ENCODE assay signal across 16 cellular contexts in genomic region chr2:70381821-70382220, GRCh38.
DNase-seq lines count a peak whose midpoint lies in the region; ATAC-seq and TF ChIP-seq lines count a peak whose summit lies in the region.
"Had no signal": no experiment of that assay in that cellular context is flagged by ENCODE, and none has a peak within 500 bp of the region (broad histone marks: within the 10 kb centered on the region; RNA-seq: fewer than 3 reads in every experiment).

No MANE protein-coding gene starts in this region.

- H3K4me1 Mint-ChIP-seq in Calu3 (ENCODE audit: low read depth, unreplicated experiment): peaks cover 17% of the 10 kb centered on the region
- H3K4me1 Mint-ChIP-seq in effector memory CD8-positive, alpha-beta T cell (ENCODE audit: low read depth in 2 of 2): no peaks in the 10 kb centered on the region
- H3K4me1 Mint-ChIP-seq: activated CD4-positive, alpha-beta memory T cell treated with anti-CD3 and anti-CD28 coated beads, Interleukin-2, amount 10 ng/mL, durations not matched to agents 7 days and 5 days; stimulated activated effector memory CD8-positive, alpha-beta T cell treated with anti-CD3 and anti-CD28 coated beads, Interleukin-12 subunit alpha, Interleukin-12 subunit beta, amount 100 ng/mL, for 72 hours had no signal

- no peaks in the 10 kb centered on the region for H3K27me3 Mint-ChIP-seq in Calu3 (ENCODE audit: unreplicated experiment)
- H3K27me3 Mint-ChIP-seq in effector memory CD8-positive, alpha-beta T cell: peaks cover 34 to 38% of the 10 kb centered on the region in 2 donors

- DNase-seq in Calu3: peak; percentile 49
- peak; percentile 47 for DNase-seq in HT1080 (ENCODE audit: low read depth)
- DNase-seq in amniotic epithelial cell (ENCODE audit: low read depth): peak; percentile 75
- DNase-seq in kidney tubule cell (ENCODE audit: low spot score): peak; percentile 94
- no peak for DNase-seq in effector memory CD8-positive, alpha-beta T cell
- DNase-seq in NCI-H446 treated with DMSO at 0.1 percent for 48 hours (lab: John Stamatoyannopoulos, UW): no peak
- no peak for DNase-seq in ACHN
- DNase-seq: activated CD4-positive, alpha-beta memory T cell treated with anti-CD3 and anti-CD28 coated beads, Interleukin-2, amount 10 ng/mL, durations not matched to agents 7 days and 5 days; heart right ventricle; left ventricle myocardium inferior; NCI-H1417 treated with DMSO at 0.1 percent for 48 hours; NCI-H446; right cardiac atrium; stimulated activated CD4-positive, alpha-beta T cell treated with anti-CD3 and anti-CD28 coated beads, Interleukin-4, amount 100 ng/mL, for 24 hours had no signal

- H3K36me3 Mint-ChIP-seq in Calu3 (ENCODE audit: insufficient read depth, unreplicated experiment): no peaks in the 10 kb centered on the region
- H3K36me3 Mint-ChIP-seq in effector memory CD8-positive, alpha-beta T cell (ENCODE audit: insufficient read depth): no peaks in the 10 kb centered on the region
- H3K36me3 Mint-ChIP-seq: stimulated activated effector memory CD8-positive, alpha-beta T cell treated with anti-CD3 and anti-CD28 coated beads, Interleukin-12 subunit alpha, Interleukin-12 subunit beta, amount 100 ng/mL, for 72 hours had no signal

- TF ChIP-seq CTCF in Calu3 (IDR thresholded peaks at IDR 0.05; ENCODE audit: unreplicated experiment): no peak

- peak overlapping the region; percentile 22 for H3K4me3 Mint-ChIP-seq in Calu3 (ENCODE audit: low read depth, unreplicated experiment)
- no peak overlapping the region for H3K4me3 Mint-ChIP-seq in effector memory CD8-positive, alpha-beta T cell
- H3K4me3 Mint-ChIP-seq: activated CD4-positive, alpha-beta memory T cell treated with anti-CD3 and anti-CD28 coated beads, Interleukin-2, amount 10 ng/mL, durations not matched to agents 7 days and 5 days; stimulated activated effector memory CD8-positive, alpha-beta T cell treated with anti-CD3 and anti-CD28 coated beads, Interleukin-12 subunit alpha, Interleukin-12 subunit beta, amount 100 ng/mL, for 72 hours had no signal

- CTCF ChIA-PET in Calu3 (lab: Charles Lee): no interaction called here

- H3K27ac Mint-ChIP-seq in Calu3 (ENCODE audit: unreplicated experiment): peak overlapping the region; percentile 24
- H3K27ac Mint-ChIP-seq in effector memory CD8-positive, alpha-beta T cell: no peak overlapping the region
- H3K27ac Mint-ChIP-seq: activated CD4-positive, alpha-beta memory T cell treated with anti-CD3 and anti-CD28 coated beads, Interleukin-2, amount 10 ng/mL, durations not matched to agents 7 days and 5 days; stimulated activated effector memory CD8-positive, alpha-beta T cell treated with anti-CD3 and anti-CD28 coated beads, Interleukin-12 subunit alpha, Interleukin-12 subunit beta, amount 100 ng/mL, for 72 hours had no signal

- ATAC-seq in GM21529 (IDR thresholded peaks at IDR 0.05; ENCODE audit: unreplicated experiment): no peak
- no peak for ATAC-seq in effector memory CD8-positive, alpha-beta T cell (replicated peaks)
- ATAC-seq: heart right ventricle, right cardiac atrium had no signal

- in situ Hi-C loops in ACHN (cut with HindIII; ENCODE audit: low pct_ligation_motif_present, low pct_unique_long_range_greater_than_20kb, low sequenced_read_pairs): no loop called here

- no peaks in the 10 kb centered on the region for H3K9me3 Mint-ChIP-seq in Calu3 (ENCODE audit: low read depth, unreplicated experiment)
- no peaks in the 10 kb centered on the region for H3K9me3 Mint-ChIP-seq in effector memory CD8-positive, alpha-beta T cell
- H3K9me3 Mint-ChIP-seq: activated CD4-positive, alpha-beta memory T cell treated with anti-CD3 and anti-CD28 coated beads, Interleukin-2, amount 10 ng/mL, durations not matched to agents 7 days and 5 days; stimulated activated effector memory CD8-positive, alpha-beta T cell treated with anti-CD3 and anti-CD28 coated beads, Interleukin-12 subunit alpha, Interleukin-12 subunit beta, amount 100 ng/mL, for 72 hours had no signal

- intact Hi-C loops in Calu3 (cut with micrococcal nuclease; ENCODE audit: unreplicated experiment): no loop called here

- no TSS peak for BruUV-seq in Calu3 (replicated peaks; lab: Mats Ljungman, UMichigan)

Comparison
In these comparisons a context has a peak if more than half of its experiments do, and no peak if none do; other contexts are left out.
1. DNase-seq: peak in Calu3 (single experiment), HT1080 (single experiment), amniotic epithelial cell (single experiment) and kidney tubule cell (single experiment); none in effector memory CD8-positive, alpha-beta T cell (0 of 3), NCI-H446 treated with DMSO at 0.1 percent for 48 hours (single experiment) and ACHN (single experiment).